Comparison of ENCODE assay signal across 8 cellular contexts in the genomic region with DNA sequence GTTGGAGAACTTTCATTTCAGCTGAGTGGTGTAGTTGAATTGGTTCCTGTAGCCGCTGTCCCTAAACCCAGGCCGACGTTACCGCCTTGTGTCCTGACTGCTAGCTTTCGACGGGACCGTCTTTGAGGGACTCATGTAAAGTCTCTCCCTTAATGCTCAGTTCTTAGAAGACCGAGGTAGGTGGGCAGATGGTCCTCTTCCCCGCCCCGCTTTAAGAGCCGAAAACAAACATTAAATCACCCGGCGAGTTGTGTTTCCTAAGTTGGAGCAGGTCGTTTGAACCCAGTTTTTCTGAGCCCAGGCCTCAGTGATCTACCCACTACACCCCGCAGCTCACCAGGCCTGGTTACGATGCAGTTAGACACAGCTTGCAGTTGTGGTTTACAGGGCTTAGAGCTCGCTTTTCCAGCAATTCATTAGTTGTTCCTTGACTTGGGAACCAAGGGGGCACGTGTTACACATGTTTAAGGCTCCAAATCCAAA. TPM values are rescaled to one million over a fixed set of nuclear protein-coding genes. Genes with fewer than 3 reads are reported as not detected.
DNase-seq lines count a peak whose midpoint lies in the region; ATAC-seq and TF ChIP-seq lines count a peak whose summit lies in the region.

No MANE protein-coding gene starts in this region.

- peaks cover 23% of the 10 kb centered on the region for H3K36me3 Mint-ChIP-seq in activated CD4-positive, alpha-beta memory T cell treated with anti-CD3 and anti-CD28 coated beads for 36 hours
- H3K36me3 Mint-ChIP-seq in naive thymus-derived CD4-positive, alpha-beta T cell = peaks cover 0 to 24% (median 5%) of the 10 kb centered on the region in 5 donors

- DNase-seq in NCI-H510A treated with DMSO at 0.1 percent for 48 hours (lab: John Stamatoyannopoulos, UW) (peak; percentile 42), NCI-H510A (lab: John Stamatoyannopoulos, UW) (no peak), dedifferentiated amniotic fluid mesenchymal stem cell (ENCODE audit: extremely low spot score) (no peak)
- DNase-seq in activated CD4-positive, alpha-beta memory T cell treated with anti-CD3 and anti-CD28 coated beads for 36 hours = peak; percentile 24
- peak in 6 of 9 donors; percentile 8 to 40 (median 29) for DNase-seq in naive thymus-derived CD4-positive, alpha-beta T cell

- H3K4me1 ChIP-seq in KMS-11 (ENCODE audit: low read depth, poor library complexity, severe bottlenecking) = peaks cover 29% of the 10 kb centered on the region
- H3K4me1 ChIP-seq in naive thymus-derived CD4-positive, alpha-beta T cell (ENCODE audit: control insufficient read depth in 2 of 2, insufficient read depth in 2 of 2, low read length in 2 of 2) = peaks cover 0 to 12% of the 10 kb centered on the region in 2 donors

- ATAC-seq in GM21737 (IDR thresholded peaks at IDR 0.05; ENCODE audit: unreplicated experiment) (peak; percentile 27), esophagus mucosa (peak; percentile 54)
- ATAC-seq in naive thymus-derived CD4-positive, alpha-beta T cell = peak; percentile 39

- no peaks in the 10 kb centered on the region for H3K27me3 Mint-ChIP-seq in activated CD4-positive, alpha-beta memory T cell treated with anti-CD3 and anti-CD28 coated beads for 36 hours
- H3K27me3 Mint-ChIP-seq in naive thymus-derived CD4-positive, alpha-beta T cell = peaks cover 0 to 12% (median 0%) of the 10 kb centered on the region in 5 donors

- no peaks in the 10 kb centered on the region for H3K36me3 ChIP-seq in KMS-11 (ENCODE audit: insufficient read depth)
- H3K36me3 ChIP-seq in naive thymus-derived CD4-positive, alpha-beta T cell (ENCODE audit: control insufficient read depth in 2 of 3, insufficient read depth in 3 of 3, low read length in 3 of 3) = peaks cover 0 to 7% (median 0%) of the 10 kb centered on the region in 3 experiments

- CTCF ChIA-PET in activated CD4-positive, alpha-beta memory T cell treated with anti-CD3 and anti-CD28 coated beads for 36 hours (lab: Charles Lee) = no interaction called here
- CTCF ChIA-PET in naive thymus-derived CD4-positive, alpha-beta T cell (lab: Charles Lee) = interaction anchor here (0.6 to 0.7 kb wide), 2 partner anchors 964 to 1051 kb away, joined by 3 read pairs; a partner anchor contains a TSS

- peaks cover 40% of the 10 kb centered on the region for H3K4me1 Mint-ChIP-seq in activated CD4-positive, alpha-beta memory T cell treated with anti-CD3 and anti-CD28 coated beads for 36 hours (ENCODE audit: low read depth)
- H3K4me1 Mint-ChIP-seq in naive thymus-derived CD4-positive, alpha-beta T cell = peaks cover 21 to 56% (median 50%) of the 10 kb centered on the region in 7 donors

- intact Hi-C loops in activated CD4-positive, alpha-beta memory T cell treated with anti-CD3 and anti-CD28 coated beads for 36 hours (cut with micrococcal nuclease) = loop anchor here (2.0 to 10.0 kb wide), 12 partner anchors 13 to 1837 kb away; a partner anchor contains a TSS
- intact Hi-C loops in naive thymus-derived CD4-positive, alpha-beta T cell (cut with micrococcal nuclease) = loop anchor here (1.0 to 10.0 kb wide), 26 partner anchors 77 to 1905 kb away; a partner anchor contains a TSS

- no peaks in the 10 kb centered on the region for H3K9me3 Mint-ChIP-seq in activated CD4-positive, alpha-beta memory T cell treated with anti-CD3 and anti-CD28 coated beads for 36 hours
- H3K9me3 Mint-ChIP-seq in naive thymus-derived CD4-positive, alpha-beta T cell = peaks cover 0 to 2% (median 0%) of the 10 kb centered on the region in 11 donors

- peak overlapping the region; percentile 94 for H3K27ac Mint-ChIP-seq in activated CD4-positive, alpha-beta memory T cell treated with anti-CD3 and anti-CD28 coated beads for 36 hours
- H3K27ac Mint-ChIP-seq in naive thymus-derived CD4-positive, alpha-beta T cell = peak overlapping the region; percentile 93 to 99 (median 97)

- H4K20me1 ChIP-seq in KMS-11 (ENCODE audit: insufficient read depth) = no peaks in the 10 kb centered on the region

- H2AFZ ChIP-seq in KMS-11 (ENCODE audit: low read depth) = peak overlapping the region; percentile 99

- no peaks in the 10 kb centered on the region for H3K27me3 ChIP-seq in KMS-11 (ENCODE audit: insufficient read depth, low read depth)
- no peaks in the 10 kb centered on the region for H3K27me3 ChIP-seq in naive thymus-derived CD4-positive, alpha-beta T cell (ENCODE audit: control insufficient read depth in 2 of 2, insufficient read depth in 2 of 2, low read length in 2 of 2)

- H3K4me2 ChIP-seq in KMS-11 = peak overlapping the region; percentile 76

- POLR2A ChIA-PET in activated CD4-positive, alpha-beta memory T cell treated with anti-CD3 and anti-CD28 coated beads for 36 hours (lab: Charles Lee) = interaction anchor here (0.6 kb wide), 1 partner anchor 49 kb away, joined by 3 read pairs; no protein-coding TSS in a partner anchor
- POLR2A ChIA-PET in naive thymus-derived CD4-positive, alpha-beta T cell (lab: Charles Lee) = interaction anchor here (0.5 to 1.8 kb wide), 6 partner anchors 79 to 1609 kb away, joined by 3 to 5 read pairs (median 3); no protein-coding TSS in a partner anchor

- H3K9ac ChIP-seq in KMS-11 = peak overlapping the region; percentile 93

- H3K9me3 ChIP-seq in naive thymus-derived CD4-positive, alpha-beta T cell (ENCODE audit: control insufficient read depth in 2 of 3, low read length in 3 of 3) = no peaks in the 10 kb centered on the region

- no peak overlapping the region for H3K4me3 ChIP-seq in KMS-11 (IDR thresholded peaks at IDR 0.05; ENCODE audit: insufficient read depth, low read depth, low read length)
- peak overlapping the region; percentile 84 for H3K4me3 ChIP-seq in naive thymus-derived CD4-positive, alpha-beta T cell (ENCODE audit: low read length)

- no peak for TF ChIP-seq CTCF in KMS-11 (conservative IDR thresholded peaks at IDR 0.05; ENCODE audit: low read depth, low read length)

- H3K4me3 Mint-ChIP-seq in activated CD4-positive, alpha-beta memory T cell treated with anti-CD3 and anti-CD28 coated beads for 36 hours = peak overlapping the region; percentile 93
- peak overlapping the region; percentile 89 to 97 (median 95) for H3K4me3 Mint-ChIP-seq in naive thymus-derived CD4-positive, alpha-beta T cell

- H3K27ac ChIP-seq in KMS-11 = peak overlapping the region; percentile 87
- H3K27ac ChIP-seq in naive thymus-derived CD4-positive, alpha-beta T cell (ENCODE audit: low read depth, low read length) = peak overlapping the region; percentile 99

- H3K79me2 ChIP-seq in KMS-11 (ENCODE audit: insufficient read depth, low read depth) = peaks cover 16% of the 10 kb centered on the region

RNA-seq across cellular contexts. Expression of a gene that starts 0.7 kb away (rescaled TPM):
- 10 to 100 TPM; 55.4 to 57.9 TPM for total RNA-seq in activated CD4-positive, alpha-beta memory T cell treated with anti-CD3 and anti-CD28 coated beads for 36 hours
- 11.2 TPM for total RNA-seq in esophagus mucosa
- 10 to 100 TPM; 18.3 to 52.4 (median 23.2) TPM for total RNA-seq in naive thymus-derived CD4-positive, alpha-beta T cell
- polyA plus RNA-seq in naive thymus-derived CD4-positive, alpha-beta T cell = 10 to 100 TPM; 37.0 to 42.0 TPM

Comparison
In these comparisons a context has a peak if more than half of its experiments do, and no peak if none do; other contexts are left out.
1. DNase-seq: peak in NCI-H510A treated with DMSO at 0.1 percent for 48 hours (single experiment), activated CD4-positive, alpha-beta memory T cell treated with anti-CD3 and anti-CD28 coated beads for 36 hours (single experiment) and naive thymus-derived CD4-positive, alpha-beta T cell (6 of 9); none in NCI-H510A (single experiment) and dedifferentiated amniotic fluid mesenchymal stem cell (single experiment).
2. Peak in every context shown above with its lines, with median percentiles within 50 percentile points of each other: ATAC-seq.